In genomic region chr11:94130589-94131362, GRCh38 we compare ENCODE assay signal across 8 cellular contexts. TPM values are rescaled to one million over a fixed set of nuclear protein-coding genes. Genes with fewer than 3 reads are reported as not detected.
DNase-seq lines count a peak whose midpoint lies in the region; ATAC-seq and TF ChIP-seq lines count a peak whose summit lies in the region.
"Had no signal": no experiment of that assay in that cellular context is flagged by ENCODE, and none has a peak within 500 bp of the region (broad histone marks: within the 10 kb centered on the region; RNA-seq: fewer than 3 reads in every experiment).

No MANE protein-coding gene starts in this region.

- H3K4me3 ChIP-seq in HUES64 (ENCODE audit: low read length) = peak overlapping the region; percentile 95
- H3K4me3 ChIP-seq in upper lobe of left lung = peak overlapping the region in 3 of 4 donors; percentile 62 to 83 (median 78)

- POLR2A ChIA-PET in MCF 10A (lab: Yijun Ruan, JAX) = interaction anchor here (0.9 to 4.8 kb wide), 13 partner anchors 8 to 390 kb away, joined by 3 to 36 read pairs (median 7); partner anchors contain the start of genes ANKRD49, C11orf54, MRE11 and TAF1D
- POLR2A ChIA-PET in HEK293T (lab: Yijun Ruan, JAX) = interaction anchor here (1.0 to 2.7 kb wide), 3 partner anchors 20 to 23 kb away, joined by 3 to 19 read pairs (median 3); no protein-coding TSS in a partner anchor

- H3K9me3 ChIP-seq in HUES64 (ENCODE audit: insufficient read depth, low read depth, low read length) (no peaks in the 10 kb centered on the region), upper lobe of left lung (no peaks in the 10 kb centered on the region)

- intact Hi-C loops in MCF 10A (cut with micrococcal nuclease) = loop anchor here (5.0 kb wide), 1 partner anchor 52 kb away; no protein-coding TSS in a partner anchor

- H3K27ac ChIP-seq in HUES64 (ENCODE audit: low read depth, low read length) (no peak overlapping the region), upper lobe of left lung (peak overlapping the region; percentile 92 to 97 (median 96))

- no peak overlapping the region for H3K9ac ChIP-seq in HUES64 (ENCODE audit: low read depth, low read length)

- no peaks in the 10 kb centered on the region for H3K36me3 Mint-ChIP-seq in MCF 10A (ENCODE audit: insufficient read depth, unreplicated experiment)

- no peaks in the 10 kb centered on the region for H3K36me3 ChIP-seq in HUES64 (ENCODE audit: insufficient read depth, low read length)
- no peaks in the 10 kb centered on the region for H3K36me3 ChIP-seq in upper lobe of left lung

- BruUV-seq in MCF 10A (replicated peaks; lab: Mats Ljungman, UMichigan) = no TSS peak

- TF ChIP-seq CTCF in MCF 10A (IDR thresholded peaks at IDR 0.05; ENCODE audit: unreplicated experiment) = no peak
- TF ChIP-seq CTCF in upper lobe of left lung (IDR thresholded peaks at IDR 0.05) = no peak

- no peak overlapping the region for H3K4me3 Mint-ChIP-seq in MCF 10A (ENCODE audit: unreplicated experiment)
- H3K4me3 Mint-ChIP-seq: stimulated activated memory B cell treated with anti-CD40 and anti-IgM and Interleukin-4, amounts not matched to agents 10 μg/mL and 1 μg/mL and 100 μg/mL, for 72 hours had no signal

- no peak overlapping the region for H3K27ac Mint-ChIP-seq in MCF 10A (ENCODE audit: low read depth, unreplicated experiment)
- H3K27ac Mint-ChIP-seq: stimulated activated memory B cell treated with anti-CD40 and anti-IgM and Interleukin-4, amounts not matched to agents 10 μg/mL and 1 μg/mL and 100 μg/mL, for 72 hours had no signal

- H3K9me3 Mint-ChIP-seq in MCF 10A (ENCODE audit: unreplicated experiment) = no peaks in the 10 kb centered on the region
- H3K9me3 Mint-ChIP-seq: stimulated activated memory B cell treated with anti-CD40 and anti-IgM and Interleukin-4, amounts not matched to agents 10 μg/mL and 1 μg/mL and 100 μg/mL, for 72 hours had no signal

- H3K4me1 Mint-ChIP-seq in MCF 10A (ENCODE audit: insufficient read depth, unreplicated experiment) = peaks cover 24% of the 10 kb centered on the region

- H3K27me3 ChIP-seq in HUES64 (ENCODE audit: insufficient read depth, low read length) (no peaks in the 10 kb centered on the region), upper lobe of left lung (no peaks in the 10 kb centered on the region)

- 65% methylated on average over 10 of the region's 10 CpGs for WGBS in HUES64
- WGBS in upper lobe of left lung, 2 donors = 42 to 62% methylated on average over 10 of the region's 10 CpGs

- TF ChIP-seq POLR2A in upper lobe of left lung (IDR thresholded peaks at IDR 0.05) = peak in 1 of 4 donors; percentile 63

- H3K4me1 ChIP-seq in HUES64 (ENCODE audit: insufficient read depth, low read length) (peaks cover 61% of the 10 kb centered on the region), upper lobe of left lung (peaks cover 47 to 72% (median 50%) of the 10 kb centered on the region in 4 donors)

- DNase-seq in MCF 10A (ENCODE audit: unreplicated experiment) (peak; percentile 91), kidney tubule cell (ENCODE audit: low spot score) (peak; percentile 20), upper lobe of left lung (peak in 1 of 2 donors; percentile 73), HEK293T (ENCODE audit: extremely low spot score) (no peak), LoVo (ENCODE audit: low spot score) (no peak), GDM1 (lab: John Stamatoyannopoulos, UW) (no peak)

- CTCF ChIA-PET in MCF 10A (lab: Yijun Ruan, JAX) (interaction anchor here (0.6 to 2.3 kb wide), 7 partner anchors 14 to 282 kb away, joined by 3 to 20 read pairs (median 6); no protein-coding TSS in a partner anchor), HEK293T (lab: Yijun Ruan, JAX) (interaction anchor here (0.7 kb wide), 1 partner anchor 53 kb away, joined by 3 read pairs; no protein-coding TSS in a partner anchor)

- ATAC-seq in upper lobe of left lung (ENCODE audit: low FRiP score in 2 of 2) = peak; percentile 48 to 59
- ATAC-seq: stimulated activated memory B cell treated with anti-CD40 and anti-IgM and Interleukin-4, amounts not matched to agents 10 μg/mL and 1 μg/mL and 100 μg/mL, for 72 hours had no signal

- TF ChIP-seq EP300 in upper lobe of left lung (IDR thresholded peaks at IDR 0.05) = peak in 3 of 4 donors; percentile 13 to 91 (median 63)

- no peaks in the 10 kb centered on the region for H3K27me3 Mint-ChIP-seq in MCF 10A (ENCODE audit: insufficient read depth, unreplicated experiment)
- H3K27me3 Mint-ChIP-seq: stimulated activated memory B cell treated with anti-CD40 and anti-IgM and Interleukin-4, amounts not matched to agents 10 μg/mL and 1 μg/mL and 100 μg/mL, for 72 hours had no signal

TF ChIP-seq in HEK293T, 16 proteins besides CTCF, POLR2A, EP300 and RAD21:
- no peak for TF ChIP-seq LEF1 (IDR thresholded peaks at IDR 0.05; ENCODE audit: borderline replicate concordance)
TF ChIP-seq in HEK293T: peak in this region for 0.

RNA-seq across cellular contexts. Expression of gene PANX1, which starts 2.1 kb away (rescaled TPM):
- 27.5 TPM for polyA plus RNA-seq in HUES64 (2013, experiment 1 of 2)
- 27.8 TPM for polyA plus RNA-seq in HUES64 (2013, experiment 2 of 2)
- total RNA-seq in MCF 10A (2022) (26.1 and 30.1 TPM in 2 replicates), upper lobe of left lung (10 to 100 TPM in 5 of 6 donors, 1 to 10 TPM in 1; 7.3 to 32.2 (median 17.8) TPM)

Comparison
In these comparisons a context has a peak if more than half of its experiments do, and no peak if none do; other contexts are left out.
1. DNase-seq: peak in MCF 10A (single experiment) and kidney tubule cell (single experiment); none in HEK293T (single experiment), LoVo (single experiment) and GDM1 (single experiment).